Comparison of ENCODE assay signal across 9 cellular contexts in the genomic region with DNA sequence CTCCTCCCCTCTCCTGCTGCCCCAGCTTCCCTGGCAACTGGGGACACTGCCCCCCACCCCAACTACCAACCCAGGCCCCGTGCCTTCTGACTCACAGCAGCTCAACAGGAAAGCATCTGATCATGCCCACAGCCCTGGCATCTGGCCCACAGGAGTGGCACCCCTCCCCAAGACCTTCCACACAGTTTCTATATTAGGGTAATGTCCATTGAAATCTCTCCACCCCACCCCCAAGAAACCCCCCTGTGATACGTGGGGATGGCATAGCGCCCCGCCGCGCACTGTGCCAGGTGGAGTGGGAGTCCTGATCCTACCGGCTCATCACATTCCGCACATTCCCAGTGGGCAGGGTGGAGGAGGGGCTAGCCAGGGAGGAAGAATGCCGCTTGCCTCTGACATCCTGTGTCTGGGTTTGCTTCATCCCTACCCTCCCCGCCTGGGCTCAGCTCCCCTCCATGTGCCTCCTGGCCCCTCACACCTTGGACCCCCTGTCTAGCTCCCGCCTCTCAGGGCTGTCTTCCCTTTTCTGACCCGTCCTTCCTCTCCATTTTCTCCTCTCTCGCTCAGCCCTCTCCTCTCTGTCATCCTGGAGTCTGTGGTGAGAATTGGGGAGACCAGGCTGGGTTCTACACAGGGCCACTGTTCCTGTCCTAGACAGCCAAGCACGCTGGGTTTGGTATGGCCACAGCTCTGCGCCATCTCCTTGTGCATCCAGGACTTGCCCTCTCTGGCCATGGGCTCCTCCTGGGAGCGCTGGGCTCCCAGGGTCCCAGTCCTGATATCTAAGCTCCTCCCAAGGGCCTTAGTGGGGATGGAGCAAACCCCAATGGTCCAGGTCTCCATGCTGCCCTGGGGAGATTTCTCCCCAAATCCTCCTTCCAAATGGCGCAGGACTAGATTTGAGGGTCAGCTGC. TPM values are rescaled to one million over a fixed set of nuclear protein-coding genes. Genes with fewer than 3 reads are reported as not detected.
DNase-seq lines count a peak whose midpoint lies in the region; ATAC-seq and TF ChIP-seq lines count a peak whose summit lies in the region.
"Had no signal": no experiment of that assay in that cellular context is flagged by ENCODE, and none has a peak within 500 bp of the region (broad histone marks: within the 10 kb centered on the region; RNA-seq: fewer than 3 reads in every experiment).

No MANE protein-coding gene starts in this region.

- peak overlapping the region; percentile 88 for H3K4me3 Mint-ChIP-seq in HFFc6

- no peaks in the 10 kb centered on the region for H3K27me3 ChIP-seq in adipocyte (replicated peaks; ENCODE audit: control insufficient read depth, insufficient read depth, low read length)
- no peaks in the 10 kb centered on the region for H3K27me3 ChIP-seq in thyroid gland

- no peaks in the 10 kb centered on the region; the same call in 1 of the 2 replicates for H3K27me3 Mint-ChIP-seq in HFFc6 (ENCODE audit: insufficient read depth)

- H3K4me1 Mint-ChIP-seq in HFFc6 (ENCODE audit: low read depth) = peaks cover 39% of the 10 kb centered on the region

- TF ChIP-seq CTCF in HFFc6 (IDR thresholded peaks at IDR 0.05) (no peak), thyroid gland (IDR thresholded peaks at IDR 0.05) (no peak)

- no peaks in the 10 kb centered on the region for H3K9me3 ChIP-seq in adipocyte (ENCODE audit: control insufficient read depth, low read length)
- H3K9me3 ChIP-seq in thyroid gland = no peaks in the 10 kb centered on the region
- H3K9me3 ChIP-seq: prostate gland had no signal

- no peaks in the 10 kb centered on the region for H3K36me3 ChIP-seq in adipocyte (ENCODE audit: control insufficient read depth, insufficient read depth, low read length, severe bottlenecking)
- no peaks in the 10 kb centered on the region for H3K36me3 ChIP-seq in thyroid gland
- H3K36me3 ChIP-seq: prostate gland had no signal

- 59 to 69% methylated on average over 10 to 17 of the region's 17 CpGs for WGBS in thyroid gland, 2 donors

- ATAC-seq in HG02678 (IDR thresholded peaks at IDR 0.05; ENCODE audit: unreplicated experiment) = no peak

- H3K4me1 ChIP-seq in adipocyte (ENCODE audit: control insufficient read depth, insufficient read depth, low read length) (peaks cover 19% of the 10 kb centered on the region), thyroid gland (peaks cover 33 to 36% of the 10 kb centered on the region in 2 donors)

- intact Hi-C loops in thyroid gland (cut with DNase I) = no loop called here

- H3K4me3 ChIP-seq in adipocyte (ENCODE audit: low read length) (no peak overlapping the region), thyroid gland (replicated peaks in 1 of 3) (no peak overlapping the region)
- H3K4me3 ChIP-seq: prostate gland had no signal

- no peaks in the 10 kb centered on the region for H3K36me3 Mint-ChIP-seq in HFFc6 (ENCODE audit: low read depth)

- no peaks in the 10 kb centered on the region for H3K9me3 Mint-ChIP-seq in HFFc6

- peak; percentile 52 for DNase-seq in HFFc6
- DNase-seq in adipocyte (ENCODE audit: low read depth) = peak; percentile 57
- DNase-seq in iPS-NIHi7 (ENCODE audit: extremely low spot score) = peak; percentile 71
- DNase-seq in thyroid gland = peak; percentile 85 to 92
- DNase-seq in activated T-cell treated with anti-CD3 and anti-CD28 coated beads, Interleukin-2, amount 50 U/mL, for 48 hours = no peak
- no peak for DNase-seq in MV-4-11 (lab: John Stamatoyannopoulos, UW)

- TF ChIP-seq POLR2A in thyroid gland (IDR thresholded peaks at IDR 0.05) = no peak

- H3K27ac ChIP-seq in thyroid gland = peak overlapping the region; percentile 59 to 84 (median 83)
- H3K27ac ChIP-seq: prostate gland had no signal

- peak overlapping the region; percentile 16 for H3K9ac ChIP-seq in adipocyte (ENCODE audit: low read length)

- H3K27ac Mint-ChIP-seq in HFFc6 = peak overlapping the region; percentile 97

RNA-seq across cellular contexts. Expression of gene ITGA3, which starts 27.4 kb away (rescaled TPM):
- total RNA-seq in HFFc6 (2021; fragmentation: NEBNext Ultra II Directional; extraction: Animal tissue kit (Norgen Biotek cat#: 25700)) = 100 to 1,000 TPM; 272 to 319 (median 288) TPM
- total RNA-seq in thyroid gland = 100 to 1,000 TPM; 145 to 246 (median 172) TPM

RNA-seq across cellular contexts. Expression of gene DLX3, which starts 33.4 kb away (rescaled TPM):
- not detected for total RNA-seq in HFFc6 (2021; fragmentation: NEBNext Ultra II Directional; extraction: Animal tissue kit (Norgen Biotek cat#: 25700))
- 1 to 10 TPM; 1.8 to 2.4 (median 2.1) TPM for total RNA-seq in thyroid gland
- total RNA-seq: NCI-H460 had no signal

RNA-seq across cellular contexts. Expression of gene DLX4, which starts 59.5 kb away (rescaled TPM):
- total RNA-seq in HFFc6 (2021; fragmentation: NEBNext Ultra II Directional; extraction: Animal tissue kit (Norgen Biotek cat#: 25700)) = not detected
- 1 to 10 TPM in 1 of 4 donors, under 1 TPM in 1, not detected in 2; 0.56 to 1.2 TPM for total RNA-seq in thyroid gland
- total RNA-seq: prostate gland had no signal

Comparison
In these comparisons a context has a peak if more than half of its experiments do, and no peak if none do; other contexts are left out.
1. DNase-seq: peak in HFFc6 (single experiment), adipocyte (single experiment), iPS-NIHi7 (single experiment) and thyroid gland (2 of 2); none in activated T-cell treated with anti-CD3 and anti-CD28 coated beads, Interleukin-2, amount 50 U/mL, for 48 hours (0 of 2) and MV-4-11 (single experiment).